Comparison of ENCODE assay signal across 14 cellular contexts in the genomic region with DNA sequence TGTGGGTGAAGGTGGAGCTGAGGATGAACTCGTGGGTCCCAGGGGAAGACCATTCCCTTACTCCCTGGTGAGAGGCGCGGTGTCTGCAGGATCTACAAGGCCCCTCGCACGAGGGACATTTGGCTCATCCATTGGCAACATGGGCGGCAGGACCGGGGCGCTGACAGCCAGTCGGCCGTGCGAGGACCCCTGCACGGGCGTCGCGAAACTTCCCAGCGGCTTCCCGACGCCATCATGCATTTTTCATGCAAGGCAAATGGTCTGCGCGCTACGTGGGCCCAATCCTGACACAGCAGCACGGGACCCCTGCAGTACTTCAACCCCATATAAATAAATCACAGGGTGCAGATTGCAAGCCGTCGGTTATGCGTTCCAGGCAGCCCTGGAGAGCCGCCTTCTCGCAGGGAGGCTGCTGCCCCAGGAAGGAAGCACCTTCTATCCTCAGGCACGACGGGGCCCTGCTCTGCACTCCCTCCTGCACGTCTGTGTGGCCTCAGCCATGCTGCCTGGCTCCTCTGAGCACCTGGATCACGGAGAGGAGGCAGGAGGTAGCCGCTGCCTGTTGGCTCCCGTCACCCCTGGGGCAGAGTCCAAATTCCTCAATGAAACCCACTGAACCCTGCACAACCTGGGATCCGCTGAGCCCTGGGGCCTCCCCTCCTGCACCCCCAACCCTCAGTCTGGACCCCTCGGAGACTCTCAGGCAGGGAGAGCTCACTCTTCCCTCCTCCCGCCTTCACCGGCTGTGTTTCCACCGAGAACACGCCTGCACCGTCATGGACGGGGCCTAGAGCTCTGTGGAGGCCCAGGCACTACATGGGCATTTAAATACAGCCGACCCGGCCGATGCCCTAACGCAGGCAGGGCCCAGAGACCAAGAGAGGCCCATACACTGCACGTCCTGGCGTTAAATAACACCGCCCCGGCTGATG.
A peak's percentile ranks its signal among the peaks of the same experiment; 100 is the strongest.
DNase-seq lines count a peak whose midpoint lies in the region; ATAC-seq and TF ChIP-seq lines count a peak whose summit lies in the region.
"Had no signal": no experiment of that assay in that cellular context is flagged by ENCODE, and none has a peak within 500 bp of the region (broad histone marks: within the 10 kb centered on the region; RNA-seq: fewer than 3 reads in every experiment).

No MANE protein-coding gene starts in this region.

- no peak overlapping the region for H3K4me3 Mint-ChIP-seq in effector memory CD8-positive, alpha-beta T cell
- H3K4me3 Mint-ChIP-seq: CD4-positive, CD25-positive, alpha-beta regulatory T cell; CD8-positive, alpha-beta memory T cell had no signal

- 91% methylated on average over 49 of the region's 49 CpGs for WGBS in right cardiac atrium
- WGBS in mesenchymal stem cell: 90% methylated on average over 49 of the region's 49 CpGs
- 91 to 92% methylated on average over 25 to 49 of the region's 49 CpGs for WGBS in testis, 2 donors

- no peak overlapping the region for H2AFZ ChIP-seq in mesenchymal stem cell (ENCODE audit: low read depth, low read length)

- H3K4me1 ChIP-seq in right cardiac atrium (ENCODE audit: control insufficient read depth, insufficient read depth, low read length) (no peaks in the 10 kb centered on the region), NT2/D1 (ENCODE audit: insufficient read depth, insufficient read length) (peaks cover 26% of the 10 kb centered on the region), mesenchymal stem cell (ENCODE audit: control insufficient read depth, insufficient read depth, low read depth, low read length) (no peaks in the 10 kb centered on the region), testis (peaks cover 4% of the 10 kb centered on the region)
- H3K4me1 ChIP-seq: BE2C had no signal

- H3K9me3 ChIP-seq in right cardiac atrium (ENCODE audit: control insufficient read depth, low read length): no peaks in the 10 kb centered on the region
- H3K9me3 ChIP-seq in NT2/D1 (ENCODE audit: insufficient read depth, low read length): no peaks in the 10 kb centered on the region
- no peaks in the 10 kb centered on the region for H3K9me3 ChIP-seq in mesenchymal stem cell (ENCODE audit: control insufficient read depth, low read length)
- H3K9me3 ChIP-seq in testis: no peaks in the 10 kb centered on the region

- H3K9ac ChIP-seq in NT2/D1 (ENCODE audit: insufficient read length, low read depth) (peak overlapping the region; percentile 50), mesenchymal stem cell (ENCODE audit: low read length) (no peak overlapping the region)

- H2BK15ac ChIP-seq in mesenchymal stem cell (ENCODE audit: low read depth, poor library complexity, severe bottlenecking): no peak overlapping the region

- H2BK5ac ChIP-seq in mesenchymal stem cell (ENCODE audit: low read depth, low read length, poor library complexity, severe bottlenecking): no peak overlapping the region

- H4K91ac ChIP-seq in mesenchymal stem cell (ENCODE audit: low read length): no peak overlapping the region

- H3K18ac ChIP-seq in mesenchymal stem cell (ENCODE audit: low read depth in 1 of 2, low read length in 2 of 2): no peak overlapping the region

- ATAC-seq in right cardiac atrium: no peak
- no peak for ATAC-seq in effector memory CD8-positive, alpha-beta T cell (replicated peaks)

- H3K27ac Mint-ChIP-seq in effector memory CD8-positive, alpha-beta T cell: peak overlapping the region in 1 of 2 donors; percentile 46
- H3K27ac Mint-ChIP-seq: CD4-positive, CD25-positive, alpha-beta regulatory T cell had no signal

- H3K4me2 ChIP-seq in mesenchymal stem cell (ENCODE audit: low read length, poor library complexity, severe bottlenecking): no peak overlapping the region

- H3K9me3 Mint-ChIP-seq in effector memory CD8-positive, alpha-beta T cell: no peaks in the 10 kb centered on the region
- H3K9me3 Mint-ChIP-seq: CD4-positive, CD25-positive, alpha-beta regulatory T cell; CD8-positive, alpha-beta memory T cell had no signal

- no peak overlapping the region for H3K27ac ChIP-seq in right cardiac atrium (ENCODE audit: low read length)
- H3K27ac ChIP-seq in mesenchymal stem cell (ENCODE audit: low read length, poor library complexity, severe bottlenecking): no peak overlapping the region
- H3K27ac ChIP-seq in testis: no peak overlapping the region

- no peak overlapping the region for H3K14ac ChIP-seq in mesenchymal stem cell (ENCODE audit: low read length in 2 of 2)

- no peaks in the 10 kb centered on the region for H3K79me1 ChIP-seq in mesenchymal stem cell (replicated peaks; ENCODE audit: low read length, poor library complexity, severe bottlenecking)

- no peak for TF ChIP-seq POLR2A in testis (IDR thresholded peaks at IDR 0.05)

- H3K23ac ChIP-seq in mesenchymal stem cell (ENCODE audit: low read length in 2 of 2): no peak overlapping the region

- H3K27me3 Mint-ChIP-seq in effector memory CD8-positive, alpha-beta T cell: no peaks in the 10 kb centered on the region
- H3K27me3 Mint-ChIP-seq: CD4-positive, CD25-positive, alpha-beta regulatory T cell; CD8-positive, alpha-beta memory T cell had no signal

- no peaks in the 10 kb centered on the region for H3K4me1 Mint-ChIP-seq in effector memory CD8-positive, alpha-beta T cell (ENCODE audit: low read depth in 2 of 2)
- H3K4me1 Mint-ChIP-seq: CD4-positive, CD25-positive, alpha-beta regulatory T cell; CD8-positive, alpha-beta memory T cell had no signal

- H2BK120ac ChIP-seq in mesenchymal stem cell (ENCODE audit: low read depth, low read length): no peak overlapping the region

- H3K27me3 ChIP-seq in right cardiac atrium (ENCODE audit: control insufficient read depth, insufficient read depth) (no peaks in the 10 kb centered on the region), NT2/D1 (ENCODE audit: insufficient read depth, insufficient read length) (no peaks in the 10 kb centered on the region), mesenchymal stem cell (ENCODE audit: control insufficient read depth in 1 of 2, insufficient read depth in 1 of 2, low read length in 2 of 2) (peaks cover 25 to 45% of the 10 kb centered on the region in 2 experiments), testis (no peaks in the 10 kb centered on the region)
- H3K27me3 ChIP-seq: BE2C had no signal

- H2AK5ac ChIP-seq in mesenchymal stem cell (ENCODE audit: low read length, severe bottlenecking): no peak overlapping the region

- in situ Hi-C loops in KBM-7 (cut with MboI; ENCODE audit: low pct_unique_long_range_greater_than_20kb, low sequenced_read_pairs): no loop called here

- intact Hi-C loops in right cardiac atrium (cut with DNase I): no loop called here
- intact Hi-C loops in cardiac septum (cut with DNase I): no loop called here
- intact Hi-C loops in testis (cut with DNase I; ENCODE audit: low total_unique reads): no loop called here

- H3K36me3 ChIP-seq in NT2/D1 (ENCODE audit: insufficient read depth, insufficient read length, low read length) (no peaks in the 10 kb centered on the region), mesenchymal stem cell (ENCODE audit: control insufficient read depth in 1 of 2, insufficient read depth in 2 of 2, low read depth in 1 of 2, low read length in 2 of 2) (no peaks in the 10 kb centered on the region), testis (ENCODE audit: low read depth, missing control alignments) (no peaks in the 10 kb centered on the region)
- H3K36me3 ChIP-seq: BE2C had no signal

- H3K4me3 ChIP-seq in right cardiac atrium (ENCODE audit: low read length): no peak overlapping the region
- no peak overlapping the region for H3K4me3 ChIP-seq in NT2/D1 (ENCODE audit: insufficient read length, low read depth)
- no peak overlapping the region for H3K4me3 ChIP-seq in mesenchymal stem cell (ENCODE audit: insufficient read depth in 1 of 2, low read depth in 1 of 2, low read length in 2 of 2)
- H3K4me3 ChIP-seq in testis: no peak overlapping the region

- H2BK12ac ChIP-seq in mesenchymal stem cell (ENCODE audit: low read length in 2 of 2): no peak overlapping the region

- peak in 2 of 3 donors; percentile 7 to 46 for DNase-seq in right cardiac atrium
- no peak for DNase-seq in cardiac septum (ENCODE audit: low spot score)
- no peak for DNase-seq in NT2/D1 (ENCODE audit: low read depth, low spot score)
- no peak for DNase-seq in mesenchymal stem cell
- DNase-seq in KBM-7: no peak
- no peak for DNase-seq in testis
- DNase-seq in effector memory CD8-positive, alpha-beta T cell: no peak
- DNase-seq: ACHN; BE2C; C1 segment of cervical spinal cord; CD4-positive, CD25-positive, alpha-beta regulatory T cell; CD8-positive, alpha-beta memory T cell; COR-L47; HCEC 1CT had no signal

- H3K36me3 Mint-ChIP-seq in effector memory CD8-positive, alpha-beta T cell (ENCODE audit: insufficient read depth): no peaks in the 10 kb centered on the region
- H3K36me3 Mint-ChIP-seq: CD4-positive, CD25-positive, alpha-beta regulatory T cell; CD8-positive, alpha-beta memory T cell had no signal

- no peak for TF ChIP-seq CTCF in testis (IDR thresholded peaks at IDR 0.05)

- no peak overlapping the region for H3K4ac ChIP-seq in mesenchymal stem cell (ENCODE audit: low read depth in 1 of 2, low read length in 2 of 2)

- peak overlapping the region; percentile 24 for H4K8ac ChIP-seq in mesenchymal stem cell (ENCODE audit: low read length)

Comparison
In these comparisons a context has a peak if more than half of its experiments do, and no peak if none do; other contexts are left out.
1. DNase-seq: peak in right cardiac atrium (2 of 3); none in cardiac septum (single experiment), NT2/D1 (single experiment), mesenchymal stem cell (single experiment), KBM-7 (single experiment), testis (single experiment) and effector memory CD8-positive, alpha-beta T cell (0 of 3).